In genomic region chr3:45719761-45720487, GRCh38 we compare ENCODE assay signal across 27 cellular contexts. TPM values are rescaled to one million over a fixed set of nuclear protein-coding genes. Genes with fewer than 3 reads are reported as not detected.
DNase-seq lines count a peak whose midpoint lies in the region; ATAC-seq and TF ChIP-seq lines count a peak whose summit lies in the region.
"Had no signal": no experiment of that assay in that cellular context is flagged by ENCODE, and none has a peak within 500 bp of the region (broad histone marks: within the 10 kb centered on the region; RNA-seq: fewer than 3 reads in every experiment).

No MANE protein-coding gene starts in this region.

- H3K27me3 Mint-ChIP-seq in natural killer cell (ENCODE audit: low read depth in 2 of 2): no peaks in the 10 kb centered on the region
- H3K27me3 Mint-ChIP-seq in natural killer cell treated with Interleukin-12 subunit alpha and Interleukin-12 subunit beta and Interleukin-15 and Interleukin-18, amount 100 ng/mL, for 72 hours: no peaks in the 10 kb centered on the region
- no peaks in the 10 kb centered on the region for H3K27me3 Mint-ChIP-seq in T-cell
- H3K27me3 Mint-ChIP-seq: activated CD4-positive, alpha-beta T cell treated with anti-CD3 and anti-CD28 coated beads for 36 hours had no signal

- H3K4me1 ChIP-seq in endocrine pancreas (ENCODE audit: control insufficient read depth, insufficient read depth, low read length): peaks cover 14% of the 10 kb centered on the region
- H3K4me1 ChIP-seq: BLaER1, Peyer's patch had no signal

- DNase-seq in natural killer cell (no peak), T-cell (no peak), NCI-H2171 treated with DMSO at 0.1 percent for 48 hours (lab: John Stamatoyannopoulos, UW) (no peak), Ammon's horn (ENCODE audit: low spot score) (no peak)
- no peak for DNase-seq in natural killer cell treated with Interleukin-12 subunit alpha and Interleukin-12 subunit beta and Interleukin-15 and Interleukin-18, amount 100 ng/mL, for 72 hours (ENCODE audit: low spot score)
- DNase-seq: ACHN; activated CD4-positive, alpha-beta T cell treated with anti-CD3 and anti-CD28 coated beads for 36 hours; activated CD8-positive, alpha-beta memory T cell treated with anti-CD3 and anti-CD28 coated beads for 24 hours; activated naive CD4-positive, alpha-beta T cell; activated T-cell treated with anti-CD3 and anti-CD28 coated beads, Interleukin-2, amount 50 U/mL, for 1 hour; anterior cingulate cortex; Calu3; DMS79 treated with DMSO at 0.1 percent for 48 hours; effector CD8-positive, alpha-beta T cell; NCI-H1694; NCI-H526 treated with DMSO at 0.1 percent for 48 hours; Peyer's patch; right lobe of liver; SHP77 treated with DMSO at 0.1 percent for 48 hours; stimulated activated CD4-positive, alpha-beta T cell treated with anti-CD3 and anti-CD28 coated beads, Interleukin-2, amount 100 ng/mL, for 48 hours; T-helper 2 cell; transverse colon had no signal

- no peak overlapping the region for H3K4me3 Mint-ChIP-seq in natural killer cell
- H3K4me3 Mint-ChIP-seq in natural killer cell treated with Interleukin-12 subunit alpha and Interleukin-12 subunit beta and Interleukin-15 and Interleukin-18, amount 100 ng/mL, for 72 hours: no peak overlapping the region
- no peak overlapping the region for H3K4me3 Mint-ChIP-seq in T-cell
- H3K4me3 Mint-ChIP-seq: activated CD4-positive, alpha-beta T cell treated with anti-CD3 and anti-CD28 coated beads for 36 hours had no signal

- no peaks in the 10 kb centered on the region for H3K9me3 ChIP-seq in endocrine pancreas (ENCODE audit: control insufficient read depth, low read length)
- H3K9me3 ChIP-seq: BLaER1, Peyer's patch, right lobe of liver, transverse colon had no signal

- H3K27ac Mint-ChIP-seq in natural killer cell: peak overlapping the region; percentile 62 to 71
- H3K27ac Mint-ChIP-seq in natural killer cell treated with Interleukin-12 subunit alpha and Interleukin-12 subunit beta and Interleukin-15 and Interleukin-18, amount 100 ng/mL, for 72 hours: peak overlapping the region in 1 of 2 donors; percentile 37
- peak overlapping the region; percentile 18 to 77 for H3K27ac Mint-ChIP-seq in T-cell
- H3K27ac Mint-ChIP-seq: activated CD4-positive, alpha-beta T cell treated with anti-CD3 and anti-CD28 coated beads for 36 hours had no signal

- TF ChIP-seq CTCF in natural killer cell (IDR thresholded peaks at IDR 0.05): no peak

- ATAC-seq in natural killer cell (no peak), T-cell (replicated peaks in 1 of 4) (no peak), HG02763 (IDR thresholded peaks at IDR 0.05; ENCODE audit: unreplicated experiment) (no peak), HG02938 (IDR thresholded peaks at IDR 0.05; ENCODE audit: unreplicated experiment) (no peak)
- no peak for ATAC-seq in natural killer cell treated with Interleukin-12 subunit alpha and Interleukin-12 subunit beta and Interleukin-15 and Interleukin-18, amount 100 ng/mL, for 72 hours
- ATAC-seq: activated CD4-positive, alpha-beta T cell treated with anti-CD3 and anti-CD28 coated beads for 36 hours; esophagus mucosa; right lobe of liver had no signal

- POLR2A ChIA-PET in T-cell (lab: Charles Lee): interaction anchor here in 1 of 2 donors (0.6 kb wide), 2 partner anchors 78 to 377 kb away, joined by 3 to 7 read pairs; no protein-coding TSS in a partner anchor

- CTCF ChIA-PET in T-cell (lab: Charles Lee): interaction anchor here in 1 of 2 donors (0.6 to 1.2 kb wide), 2 partner anchors 60 to 66 kb away, joined by 3 to 7 read pairs; no protein-coding TSS in a partner anchor

- H3K36me3 Mint-ChIP-seq in natural killer cell (peaks cover 41% of the 10 kb centered on the region), T-cell (peaks cover 59% of the 10 kb centered on the region)
- H3K36me3 Mint-ChIP-seq in natural killer cell treated with Interleukin-12 subunit alpha and Interleukin-12 subunit beta and Interleukin-15 and Interleukin-18, amount 100 ng/mL, for 72 hours: peaks cover 44% of the 10 kb centered on the region

- intact Hi-C loops in natural killer cell (cut with micrococcal nuclease): no loop called here

- no peaks in the 10 kb centered on the region for H3K36me3 ChIP-seq in endocrine pancreas (ENCODE audit: control insufficient read depth, insufficient read depth, low read length)

- peak overlapping the region; percentile 42 for H3K4me3 ChIP-seq in endocrine pancreas (ENCODE audit: control insufficient read depth, insufficient read depth, low read length)
- H3K4me3 ChIP-seq: BLaER1, Peyer's patch, right lobe of liver, transverse colon had no signal

- no peaks in the 10 kb centered on the region for H3K27me3 ChIP-seq in endocrine pancreas (ENCODE audit: control insufficient read depth, insufficient read depth, low read length)
- H3K27me3 ChIP-seq: BLaER1, Peyer's patch, right lobe of liver, transverse colon had no signal

- H3K9me3 Mint-ChIP-seq in natural killer cell (no peaks in the 10 kb centered on the region), T-cell (no peaks in the 10 kb centered on the region)
- no peaks in the 10 kb centered on the region for H3K9me3 Mint-ChIP-seq in natural killer cell treated with Interleukin-12 subunit alpha and Interleukin-12 subunit beta and Interleukin-15 and Interleukin-18, amount 100 ng/mL, for 72 hours

- peaks cover 22 to 24% of the 10 kb centered on the region in 2 donors for H3K4me1 Mint-ChIP-seq in natural killer cell
- peaks cover 14 to 19% of the 10 kb centered on the region in 2 donors for H3K4me1 Mint-ChIP-seq in natural killer cell treated with Interleukin-12 subunit alpha and Interleukin-12 subunit beta and Interleukin-15 and Interleukin-18, amount 100 ng/mL, for 72 hours (ENCODE audit: low read depth in 2 of 2)
- peaks cover 18 to 31% (median 22%) of the 10 kb centered on the region in 3 donors for H3K4me1 Mint-ChIP-seq in T-cell

- no peak overlapping the region for H3K9ac ChIP-seq in endocrine pancreas (ENCODE audit: control insufficient read depth, insufficient read depth, low read length)
- H3K9ac ChIP-seq: BLaER1 had no signal

RNA-seq across cellular contexts. Expression of gene SACM1L, which starts 30.7 kb away (rescaled TPM):
- total RNA-seq in natural killer cell: 100 to 1,000 TPM in 1 of 3 donors, 10 to 100 TPM in 2; 93.2 to 110 (median 93.9) TPM
- 10 to 100 TPM; 73.4 to 75.8 TPM for total RNA-seq in natural killer cell treated with Interleukin-12 subunit alpha and Interleukin-12 subunit beta and Interleukin-15 and Interleukin-18, amount 100 ng/mL, for 72 hours
- 10 to 100 TPM; 62.8 to 81.5 (median 69.1) TPM for total RNA-seq in T-cell
